ENCODE assay signal across 25 cellular contexts in genomic region chr4:6495296-6495590, GRCh38. TPM values are rescaled to one million over a fixed set of nuclear protein-coding genes. Genes with fewer than 3 reads are reported as not detected.
DNase-seq lines count a peak whose midpoint lies in the region; ATAC-seq, FAIRE-seq and TF ChIP-seq lines count a peak whose summit lies in the region.
"Had no signal": no experiment of that assay in that cellular context is flagged by ENCODE, and none has a peak within 500 bp of the region (broad histone marks: within the 10 kb centered on the region; RNA-seq: fewer than 3 reads in every experiment).

No MANE protein-coding gene starts in this region.

- no peak for TF ChIP-seq EP300 in H1 (IDR thresholded peaks at IDR 0.05; ENCODE audit: borderline replicate concordance in 1 of 2, low read depth in 2 of 2, low read length in 2 of 2)
- no peak for TF ChIP-seq EP300 in gastroesophageal sphincter (IDR thresholded peaks at IDR 0.05)

- H3K23me2 ChIP-seq in H1 (ENCODE audit: low read depth, low read length): no peaks in the 10 kb centered on the region

- H2AK5ac ChIP-seq in H1 (ENCODE audit: low read depth, low read length) (no peak overlapping the region), neuronal stem cell (ENCODE audit: low read depth, low read length) (peak overlapping the region; percentile 56)

- WGBS in H1 (ENCODE audit: extremely low coverage in 1 of 2, insufficient coverage in 1 of 2, insufficient read length in 1 of 2, insufficient replicate concordance in 2 of 2, low coverage in 1 of 2, low lambda C conversion rate in 2 of 2, missing lambda C conversion rate in 1 of 2), 2 experiments: 87% methylated on average over 7 of the region's 7 CpGs; no CpG with 5 or more reads in 1 of the 2 experiments
- no CpG with 5 or more reads among the region's 7 CpGs for WGBS in neuronal stem cell (ENCODE audit: extremely low coverage in 2 of 2, insufficient read length in 2 of 2, insufficient replicate concordance in 1 of 2), 2 donors
- WGBS in gastroesophageal sphincter (ENCODE audit: low coverage in 1 of 2), 2 donors: no CpG with 5 or more reads among the region's 7 CpGs

- H3K4me1 ChIP-seq in H1 (replicated peaks in 1 of 4; ENCODE audit: control insufficient read depth in 3 of 4, insufficient read depth in 4 of 4, low read length in 3 of 4) (peaks cover 0 to 4% (median 0%) of the 10 kb centered on the region in 4 experiments; a peak in 3 of 7 replicates), neuronal stem cell (ENCODE audit: control insufficient read depth in 2 of 2, insufficient read depth in 1 of 2, low read depth in 1 of 2, low read length in 2 of 2) (peaks cover 6 to 8% of the 10 kb centered on the region in 2 donors), vagina (peaks cover 19% of the 10 kb centered on the region), gastroesophageal sphincter (peaks cover 0 to 12% (median 3%) of the 10 kb centered on the region in 3 donors)
- H3K4me1 ChIP-seq: A549, BE2C had no signal

- H3K23ac ChIP-seq in H1 (ENCODE audit: insufficient read length): no peak overlapping the region
- no peak overlapping the region for H3K23ac ChIP-seq in neuronal stem cell (ENCODE audit: low read depth, low read length, poor library complexity)

- H4K20me1 ChIP-seq in H1 (replicated peaks in 1 of 2; ENCODE audit: control insufficient read depth in 1 of 2, insufficient read depth in 2 of 2, low read length in 2 of 2): no peaks in the 10 kb centered on the region
- H4K20me1 ChIP-seq: BLaER1 treated with 17β-estradiol and CSF1 and Interleukin-3, amounts not matched to agents 10 nM and 100 nM had no signal

- no peak overlapping the region for H4K8ac ChIP-seq in H1 (ENCODE audit: extremely low read depth, insufficient read depth, low read length)
- H4K8ac ChIP-seq in neuronal stem cell (ENCODE audit: low read depth, low read length): no peak overlapping the region

- H3K27ac ChIP-seq in H1 (ENCODE audit: low read depth, low read length): no peak overlapping the region
- no peak overlapping the region for H3K27ac ChIP-seq in neuronal stem cell (replicated peaks; ENCODE audit: low read length)
- H3K27ac ChIP-seq in vagina: no peak overlapping the region
- no peak overlapping the region for H3K27ac ChIP-seq in gastroesophageal sphincter
- H3K27ac ChIP-seq: A549; BLaER1 treated with 17β-estradiol and CSF1 and Interleukin-3, amounts not matched to agents 10 nM and 100 nM had no signal

- no peak overlapping the region for H3K14ac ChIP-seq in H1 (ENCODE audit: insufficient read length)
- no peak overlapping the region for H3K14ac ChIP-seq in neuronal stem cell (ENCODE audit: low read length)

- TF ChIP-seq POLR2A in H1 (IDR thresholded peaks at IDR 0.05; ENCODE audit: control extremely low read depth in 1 of 2, low read depth in 2 of 2, low read length in 2 of 2) (no peak), vagina (IDR thresholded peaks at IDR 0.05) (no peak), gastroesophageal sphincter (IDR thresholded peaks at IDR 0.05) (no peak)

- H3K36me3 ChIP-seq in H1 (ENCODE audit: control insufficient read depth in 2 of 4, insufficient read depth in 4 of 4, low read length in 3 of 4) (no peaks in the 10 kb centered on the region), neuronal stem cell (replicated peaks in 1 of 2; ENCODE audit: control insufficient read depth in 2 of 2, insufficient read depth in 2 of 2, low read length in 2 of 2) (no peaks in the 10 kb centered on the region), vagina (no peaks in the 10 kb centered on the region), gastroesophageal sphincter (no peaks in the 10 kb centered on the region)
- H3K36me3 ChIP-seq: BE2C; BLaER1 treated with 17β-estradiol and CSF1 and Interleukin-3, amounts not matched to agents 10 nM and 100 nM had no signal

- peak overlapping the region; percentile 50; the same call in 1 of the 2 replicates for H2BK12ac ChIP-seq in H1 (ENCODE audit: low read depth, low read length)
- H2BK12ac ChIP-seq in neuronal stem cell (ENCODE audit: low read length): peak overlapping the region; percentile 64

- H4K5ac ChIP-seq in H1 (ENCODE audit: insufficient read length, low read depth, low read length): no peak overlapping the region

- H3K9me3 ChIP-seq in H1 (ENCODE audit: insufficient read depth in 2 of 2, low read depth in 1 of 2, low read length in 1 of 2) (no peaks in the 10 kb centered on the region), neuronal stem cell (replicated peaks in 1 of 2; ENCODE audit: control insufficient read depth in 2 of 2, insufficient read depth in 1 of 2, low read depth in 1 of 2, low read length in 2 of 2) (no peaks in the 10 kb centered on the region), vagina (no peaks in the 10 kb centered on the region), gastroesophageal sphincter (peaks cover 0 to 10% (median 0%) of the 10 kb centered on the region in 3 donors)
- H3K9me3 ChIP-seq: A549, BE2C had no signal

- H2BK120ac ChIP-seq in H1 (replicated peaks; ENCODE audit: low read depth, low read length) (no peak overlapping the region), neuronal stem cell (ENCODE audit: low read depth, low read length) (no peak overlapping the region)

- H2BK15ac ChIP-seq in H1 (ENCODE audit: low read length) (no peak overlapping the region), neuronal stem cell (ENCODE audit: low read length) (peak overlapping the region; percentile 67)

- no peak overlapping the region for H3K4me2 ChIP-seq in H1 (ENCODE audit: insufficient read depth in 1 of 2, low read depth in 2 of 2, low read length in 2 of 2)
- no peak overlapping the region for H3K4me2 ChIP-seq in neuronal stem cell (ENCODE audit: insufficient read depth, low read length, poor library complexity, severe bottlenecking)
- H3K4me2 ChIP-seq: A549; BLaER1 treated with 17β-estradiol and CSF1 and Interleukin-3, amounts not matched to agents 10 nM and 100 nM had no signal

- no peak overlapping the region for H2BK5ac ChIP-seq in H1 (ENCODE audit: low read depth, low read length)
- peak overlapping the region; percentile 3 for H2BK5ac ChIP-seq in neuronal stem cell (ENCODE audit: low read length)

- peak; percentile 37 for DNase-seq in activated CD8-positive, alpha-beta memory T cell treated with anti-CD3 and anti-CD28 coated beads for 24 hours
- no peak for DNase-seq in activated CD8-positive, alpha-beta memory T cell treated with anti-CD3 and anti-CD28 coated beads, Interleukin-2, amount 50 U/mL, for 4 hours
- peak in 1 of 2 experiments; percentile 38 for DNase-seq in H1 (ENCODE audit: low read depth in 1 of 2, low spot score in 2 of 2)
- no peak for DNase-seq in neuronal stem cell (ENCODE audit: low spot score)
- DNase-seq in vagina (ENCODE audit: extremely low spot score in 2 of 2): peak; percentile 52 to 82
- DNase-seq: 8988T; ACHN; AML-193; BE2C; CD4-positive, alpha-beta T cell; CD8-positive, alpha-beta memory T cell; DMS 273 treated with DMSO at 0.1 percent for 48 hours; DMS79; GF-D8; GOT3; H7 had no signal

- H3K4me3 ChIP-seq in H1 (ENCODE audit: extremely low read depth in 1 of 4, insufficient read depth in 2 of 4, low read depth in 3 of 4, low read length in 4 of 4) (no peak overlapping the region), neuronal stem cell (ENCODE audit: low read length in 2 of 2) (peak overlapping the region in 1 of 2 donors; percentile 32), vagina (no peak overlapping the region), gastroesophageal sphincter (no peak overlapping the region)
- H3K4me3 ChIP-seq: A549; BLaER1 treated with 17β-estradiol and CSF1 and Interleukin-3, amounts not matched to agents 10 nM and 100 nM had no signal

- no peak for ATAC-seq in GM19351 (IDR thresholded peaks at IDR 0.05; ENCODE audit: unreplicated experiment)
- ATAC-seq in gastroesophageal sphincter: no peak
- ATAC-seq: A549, HCT116 had no signal

- H3K56ac ChIP-seq in H1 (replicated peaks; ENCODE audit: insufficient read length, low read depth, low read length): no peak overlapping the region

- H3K27me3 ChIP-seq in H1 (replicated peaks in 1 of 4; ENCODE audit: control insufficient read depth in 3 of 4, extremely low read depth in 1 of 4, insufficient read depth in 3 of 4, low read length in 3 of 4) (no peaks in the 10 kb centered on the region; a peak in 2 of 7 replicates), neuronal stem cell (ENCODE audit: control insufficient read depth in 3 of 3, insufficient read depth in 3 of 3, low read depth in 1 of 3, low read length in 3 of 3) (peaks cover 0 to 41% (median 0%) of the 10 kb centered on the region in 3 experiments), vagina (no peaks in the 10 kb centered on the region), gastroesophageal sphincter (peaks cover 27% of the 10 kb centered on the region)
- H3K27me3 ChIP-seq: BE2C; BLaER1 treated with 17β-estradiol and CSF1 and Interleukin-3, amounts not matched to agents 10 nM and 100 nM had no signal

- no peak for TF ChIP-seq CTCF in H1 (IDR thresholded peaks at IDR 0.05; ENCODE audit: control extremely low read depth in 1 of 3, insufficient read depth in 1 of 3, low read depth in 1 of 3, low read length in 3 of 3)
- no peak for TF ChIP-seq CTCF in vagina (IDR thresholded peaks at IDR 0.05)
- no peak for TF ChIP-seq CTCF in gastroesophageal sphincter (IDR thresholded peaks at IDR 0.05)

- H2BK20ac ChIP-seq in H1 (ENCODE audit: low read length): no peak overlapping the region

- H3K18ac ChIP-seq in H1 (ENCODE audit: extremely low read depth, low read length) (no peak overlapping the region), neuronal stem cell (ENCODE audit: low read length) (peak overlapping the region; percentile 32)

- H3K79me2 ChIP-seq in H1 (ENCODE audit: control insufficient read depth in 1 of 2, insufficient read depth in 2 of 2, low read length in 2 of 2): no peaks in the 10 kb centered on the region

- H3K4ac ChIP-seq in H1 (replicated peaks; ENCODE audit: insufficient read length, low read depth, low read length) (no peak overlapping the region), neuronal stem cell (ENCODE audit: low read length) (no peak overlapping the region)

- H3K9ac ChIP-seq in H1 (replicated peaks in 1 of 4; ENCODE audit: extremely low read depth in 1 of 4, low read depth in 3 of 4, low read length in 3 of 4) (no peak overlapping the region), neuronal stem cell (ENCODE audit: low read depth, low read length, poor library complexity) (peak overlapping the region; percentile 56)
- H3K9ac ChIP-seq: BLaER1 treated with 17β-estradiol and CSF1 and Interleukin-3, amounts not matched to agents 10 nM and 100 nM had no signal

- intact Hi-C loops in vagina (cut with DNase I): no loop called here

- POLR2A ChIA-PET in H1 (lab: Charles Lee; ENCODE audit: partially characterized antibody): no interaction called here

- H2AFZ ChIP-seq in H1 (ENCODE audit: low read length): no peak overlapping the region
- no peak overlapping the region for H2AFZ ChIP-seq in neuronal stem cell (ENCODE audit: low read length)

- FAIRE-seq in H1 (lab: Jason Lieb, UNC): no peak
- FAIRE-seq: A549, D721Med, GM12891, GM18507 had no signal

- TF ChIP-seq RAD21 in H1 (IDR thresholded peaks at IDR 0.05 in 1 of 2, conservative IDR thresholded peaks at IDR 0.05 in 1 of 2; ENCODE audit: low read depth in 2 of 2, low read length in 2 of 2): no peak

- CTCF ChIA-PET in H1 (lab: Charles Lee; ENCODE audit: partially characterized antibody): interaction anchor here (1.0 to 3.2 kb wide), 3 partner anchors 22 to 55 kb away, joined by 3 to 9 read pairs (median 4); no protein-coding TSS in a partner anchor

- H3K79me1 ChIP-seq in H1 (ENCODE audit: low read depth, low read length): no peaks in the 10 kb centered on the region
- no peaks in the 10 kb centered on the region for H3K79me1 ChIP-seq in neuronal stem cell (ENCODE audit: low read depth, low read length)

- H4K91ac ChIP-seq in H1 (replicated peaks; ENCODE audit: insufficient read length, low read length) (no peak overlapping the region), neuronal stem cell (ENCODE audit: low read depth, low read length, poor library complexity) (no peak overlapping the region)

RNA-seq across cellular contexts. Expression of gene PPP2R2C, which starts 22.8 kb away (rescaled TPM):
- total RNA-seq in H1 (2021; fragmentation: NEBNext Ultra II Directional; extraction: Animal tissue kit (Norgen Biotek cat#: 25700)): 6.4 and 7.1 TPM in 2 replicates
- 6.4 and 7.5 TPM in 2 replicates for polyA plus RNA-seq in H1 (2011; rRNA removed)
- polyA plus RNA-seq in H1 (2011; cell fraction: cytosol; rRNA removed): 7.7 TPM
- 8.8 TPM for polyA plus RNA-seq in H1 (2011; cell fraction: nucleus; rRNA removed)
- 4.9 to 7.3 TPM (median 5.8 TPM) in 4 replicates for polyA plus RNA-seq in H1 (2012, experiment 1 of 2)
- 2.3 TPM for polyA plus RNA-seq in H1 (2012, experiment 2 of 2)
- 6.6 TPM for polyA plus RNA-seq in H1 (2013, experiment 1 of 2)
- 6.4 TPM for polyA plus RNA-seq in H1 (2013, experiment 2 of 2)
- polyA minus RNA-seq in H1 (2011; rRNA and poly(A)+ RNA removed): 14.1 and 14.6 TPM in 2 replicates
- polyA minus RNA-seq in H1 (2011; cell fraction: cytosol; rRNA and poly(A)+ RNA removed): 4.1 TPM
- 4.2 TPM for polyA minus RNA-seq in H1 (2011; cell fraction: nucleus; rRNA and poly(A)+ RNA removed)
- 3.3 TPM for polyA plus RNA-seq in neuronal stem cell (2013, experiment 1 of 2)
- 3.1 TPM for polyA plus RNA-seq in neuronal stem cell (2013, experiment 2 of 2)
- 17.2 TPM for total RNA-seq in vagina
- total RNA-seq in gastroesophageal sphincter: 1 to 10 TPM in 2 of 4 donors, under 1 TPM in 2; 0.47 to 4.6 (median 1.0) TPM
- total RNA-seq: CD4-positive, alpha-beta T cell; CD8-positive, alpha-beta memory T cell had no signal
- polyA plus RNA-seq: CD14-positive monocyte; CD8-positive, alpha-beta memory T cell had no signal

Comparison
In these comparisons a context has a peak if more than half of its experiments do, and no peak if none do; other contexts are left out.
1. DNase-seq: peak in activated CD8-positive, alpha-beta memory T cell treated with anti-CD3 and anti-CD28 coated beads for 24 hours (single experiment) and vagina (2 of 2); none in activated CD8-positive, alpha-beta memory T cell treated with anti-CD3 and anti-CD28 coated beads, Interleukin-2, amount 50 U/mL, for 4 hours (single experiment) and neuronal stem cell (single experiment).